18 cellular contexts compared by ENCODE assay signal in the genomic region with DNA sequence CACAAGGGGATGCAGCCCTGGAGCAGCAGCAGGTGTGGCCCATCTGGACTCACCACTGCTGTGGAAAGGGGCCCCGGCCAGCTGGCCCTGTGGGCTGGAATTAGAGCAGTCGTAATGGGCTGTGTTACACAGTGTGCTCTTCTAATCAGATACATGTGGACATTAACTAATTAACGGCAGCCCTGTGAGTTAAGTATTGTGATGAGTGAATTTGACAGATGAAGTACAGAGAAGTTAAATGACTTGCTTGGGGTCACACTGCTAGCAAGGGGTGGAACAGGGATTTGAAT. TPM values are rescaled to one million over a fixed set of nuclear protein-coding genes. Genes with fewer than 3 reads are reported as not detected.
A peak's percentile ranks its signal among the peaks of the same experiment; 100 is the strongest.
DNase-seq lines count a peak whose midpoint lies in the region; ATAC-seq, FAIRE-seq and TF ChIP-seq lines count a peak whose summit lies in the region.
"Had no signal": no experiment of that assay in that cellular context is flagged by ENCODE, and none has a peak within 500 bp of the region (broad histone marks: within the 10 kb centered on the region; RNA-seq: fewer than 3 reads in every experiment).

No MANE protein-coding gene starts in this region.

- H2BK20ac ChIP-seq in IMR-90 (ENCODE audit: low read depth, low read length) = no peak overlapping the region

- no peak overlapping the region for H3K27ac ChIP-seq in IMR-90 (ENCODE audit: insufficient read depth, low read length)
- no peak overlapping the region for H3K27ac ChIP-seq in gastroesophageal sphincter
- H3K27ac ChIP-seq: cardiac muscle cell, HL-60, Peyer's patch, uterus had no signal

- no peak overlapping the region for H2AFZ ChIP-seq in IMR-90 (replicated peaks; ENCODE audit: low read length, poor library complexity)

- H3K36me3 ChIP-seq in IMR-90 (ENCODE audit: control insufficient read depth, insufficient read depth, low read length) (no peaks in the 10 kb centered on the region), gastroesophageal sphincter (peaks cover 0 to 29% of the 10 kb centered on the region in 2 donors)
- H3K36me3 ChIP-seq: cardiac muscle cell, uterus had no signal

- ATAC-seq in IMR-90 (ENCODE audit: low read depth) (peak; percentile 36), gastroesophageal sphincter (peak; percentile 52), GM18498 (IDR thresholded peaks at IDR 0.05; ENCODE audit: unreplicated experiment) (no peak), HG03135 (IDR thresholded peaks at IDR 0.05; ENCODE audit: unreplicated experiment) (no peak)
- ATAC-seq: stimulated activated effector memory CD8-positive, alpha-beta T cell treated with anti-CD3 and anti-CD28 coated beads, Interleukin-12 subunit alpha, Interleukin-12 subunit beta, amount 100 ng/mL, for 72 hours had no signal

- H3K4me3 ChIP-seq in IMR-90 (ENCODE audit: insufficient read depth, low read depth, low read length) (no peak overlapping the region), gastroesophageal sphincter (no peak overlapping the region)
- H3K4me3 ChIP-seq: cardiac muscle cell, Peyer's patch, uterus had no signal

- H3K9me3 ChIP-seq in IMR-90 (ENCODE audit: control insufficient read depth, insufficient read depth, low read length) (no peaks in the 10 kb centered on the region), gastroesophageal sphincter (no peaks in the 10 kb centered on the region)
- H3K9me3 ChIP-seq: Peyer's patch, uterus had no signal

- H2BK5ac ChIP-seq in IMR-90 (ENCODE audit: low read depth, low read length, poor library complexity, severe bottlenecking) = no peak overlapping the region

- H4K8ac ChIP-seq in IMR-90 (ENCODE audit: low read depth in 2 of 2, low read length in 2 of 2) = no peak overlapping the region

- no peak overlapping the region for H3K4ac ChIP-seq in IMR-90 (ENCODE audit: low read depth, low read length)

- no peak overlapping the region for H3K4me2 ChIP-seq in IMR-90 (ENCODE audit: low read depth, low read length)

- H3K79me1 ChIP-seq in IMR-90 (ENCODE audit: low read depth in 1 of 2, low read length in 2 of 2) = no peaks in the 10 kb centered on the region

- peak; percentile 60 for FAIRE-seq in D721Med (lab: Jason Lieb, UNC)
- FAIRE-seq: endometrium, GM12891 had no signal

- H2BK15ac ChIP-seq in IMR-90 (ENCODE audit: low read depth, low read length) = no peak overlapping the region

- no peak overlapping the region for H3K18ac ChIP-seq in IMR-90 (ENCODE audit: low read depth, low read length)

- BruUV-seq in IMR-90 (replicated peaks; lab: Mats Ljungman, UMichigan) = no TSS peak

- CTCF ChIA-PET in IMR-90 (lab: Yijun Ruan, JAX) = interaction anchor here (4.8 kb wide), 1 partner anchor 232 kb away, joined by 19 read pairs; no protein-coding TSS in a partner anchor

- H4K91ac ChIP-seq in IMR-90 (ENCODE audit: insufficient read depth, low read depth, low read length) = no peak overlapping the region

- H3K4me1 ChIP-seq in IMR-90 (ENCODE audit: control insufficient read depth, insufficient read depth, low read length) (peaks cover 1% of the 10 kb centered on the region; the same call in 1 of the 2 replicates), gastroesophageal sphincter (peaks cover 0 to 27% (median 8%) of the 10 kb centered on the region in 3 donors)

- TF ChIP-seq CTCF in D721Med (IDR thresholded peaks at IDR 0.05; ENCODE audit: insufficient read depth, missing control alignments) (no peak), IMR-90 (conservative IDR thresholded peaks at IDR 0.05; ENCODE audit: low read depth, low read length) (no peak), gastroesophageal sphincter (IDR thresholded peaks at IDR 0.05) (no peak)

- DNase-seq in D721Med (ENCODE audit: insufficient read length, low spot score) = peak; percentile 53
- DNase-seq in IMR-90 = peak; percentile 16
- DNase-seq in retina = peak; percentile 77
- DNase-seq in ecto neural progenitor cell (ENCODE audit: low spot score) = no peak
- DNase-seq: NCI-H146, NCI-H510A, occipital lobe, Peyer's patch, T-helper 1 cell had no signal

- H2BK120ac ChIP-seq in IMR-90 (ENCODE audit: low read depth, low read length) = no peak overlapping the region

- dilution Hi-C loops in IMR-90 (cut with HindIII; ENCODE audit: low sequenced_read_pairs, unreplicated experiment) = no loop called here

- POLR2A ChIA-PET in IMR-90 (lab: Charles Lee; ENCODE audit: unreplicated experiment) = no interaction called here

- intact Hi-C loops in IMR-90 (cut with micrococcal nuclease) = no loop called here

- peaks cover 10% of the 10 kb centered on the region for H3K27me3 ChIP-seq in IMR-90 (ENCODE audit: control insufficient read depth, insufficient read depth, low read length)
- no peaks in the 10 kb centered on the region for H3K27me3 ChIP-seq in gastroesophageal sphincter
- H3K27me3 ChIP-seq: Peyer's patch, uterus had no signal

- H2AK5ac ChIP-seq in IMR-90 (ENCODE audit: low read depth, low read length) = no peak overlapping the region

- H3K9me1 ChIP-seq in IMR-90 (ENCODE audit: insufficient read depth, low read length) = no peaks in the 10 kb centered on the region

- TF ChIP-seq POLR2A in IMR-90 (IDR thresholded peaks at IDR 0.05; ENCODE audit: low read depth, low read length) (no peak), gastroesophageal sphincter (IDR thresholded peaks at IDR 0.05) (no peak)

- H4K5ac ChIP-seq in IMR-90 (ENCODE audit: low read depth, low read length) = no peak overlapping the region

- TF ChIP-seq EP300 in gastroesophageal sphincter (IDR thresholded peaks at IDR 0.05) = no peak

- in situ Hi-C loops in IMR-90 (cut with MboI; ENCODE audit: low sequenced_read_pairs) = no loop called here

- WGBS in IMR-90 (ENCODE audit: extremely low coverage in 2 of 2, insufficient read length in 1 of 2), 2 experiments = 37% methylated on average over 2 of the region's 3 CpGs; no CpG with 5 or more reads in 1 of the 2 experiments
- 68% methylated on average over 2 of the region's 3 CpGs; no CpG with 5 or more reads in 1 of the 2 donors for WGBS in gastroesophageal sphincter (ENCODE audit: low coverage in 1 of 2), 2 donors

- no peaks in the 10 kb centered on the region for H4K20me1 ChIP-seq in IMR-90 (ENCODE audit: insufficient read depth, low read length)

- no peak overlapping the region for H3K56ac ChIP-seq in IMR-90 (ENCODE audit: extremely low read depth, insufficient read depth, low read length)

- TF ChIP-seq RAD21 in IMR-90 (IDR thresholded peaks at IDR 0.05; ENCODE audit: low read length) = no peak

- no peak overlapping the region for H3K9ac ChIP-seq in IMR-90 (ENCODE audit: low read depth, low read length)

- H2AK9ac ChIP-seq in IMR-90 (replicated peaks; ENCODE audit: low read depth, low read length, poor library complexity) = no peak overlapping the region

- no peak overlapping the region for H3K14ac ChIP-seq in IMR-90 (replicated peaks; ENCODE audit: low read depth, low read length)

- no peak overlapping the region for H3K23ac ChIP-seq in IMR-90 (ENCODE audit: low read depth, low read length)

TF ChIP-seq in IMR-90, 13 proteins besides CTCF, POLR2A, EP300 and RAD21:
- TF ChIP-seq FOS (IDR thresholded peaks at IDR 0.05; ENCODE audit: low read depth, low read length) (no peak), RFX5 (IDR thresholded peaks at IDR 0.05; ENCODE audit: low read depth, low read length) (no peak), MAFK (IDR thresholded peaks at IDR 0.05; ENCODE audit: low read depth, low read length) (no peak), BHLHE40 (IDR thresholded peaks at IDR 0.05; ENCODE audit: low read depth, low read length) (no peak), RCOR1 (IDR thresholded peaks at IDR 0.05; ENCODE audit: insufficient replicate concordance, low read length) (no peak), MXI1 (IDR thresholded peaks at IDR 0.05; ENCODE audit: borderline replicate concordance, low read depth, low read length) (no peak), MAZ (IDR thresholded peaks at IDR 0.05; ENCODE audit: borderline replicate concordance, low read depth, low read length) (no peak), NFE2L2 (IDR thresholded peaks at IDR 0.05; ENCODE audit: low read depth, low read length) (no peak), SMC3 (IDR thresholded peaks at IDR 0.05; ENCODE audit: low read depth, low read length) (no peak), CHD1 (IDR thresholded peaks at IDR 0.05; ENCODE audit: low read depth, low read length) (no peak)
- TF ChIP-seq, protein P1, sequence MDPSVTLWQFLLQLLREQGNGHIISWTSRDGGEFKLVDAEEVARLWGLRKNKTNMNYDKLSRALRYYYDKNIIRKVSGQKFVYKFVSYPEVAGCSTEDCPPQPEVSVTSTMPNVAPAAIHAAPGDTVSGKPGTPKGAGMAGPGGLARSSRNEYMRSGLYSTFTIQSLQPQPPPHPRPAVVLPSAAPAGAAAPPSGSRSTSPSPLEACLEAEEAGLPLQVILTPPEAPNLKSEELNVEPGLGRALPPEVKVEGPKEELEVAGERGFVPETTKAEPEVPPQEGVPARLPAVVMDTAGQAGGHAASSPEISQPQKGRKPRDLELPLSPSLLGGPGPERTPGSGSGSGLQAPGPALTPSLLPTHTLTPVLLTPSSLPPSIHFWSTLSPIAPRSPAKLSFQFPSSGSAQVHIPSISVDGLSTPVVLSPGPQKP (IDR thresholded peaks at IDR 0.05; ENCODE audit: borderline replicate concordance, low read depth, low read length) = no peak
- TF ChIP-seq, protein P2, sequence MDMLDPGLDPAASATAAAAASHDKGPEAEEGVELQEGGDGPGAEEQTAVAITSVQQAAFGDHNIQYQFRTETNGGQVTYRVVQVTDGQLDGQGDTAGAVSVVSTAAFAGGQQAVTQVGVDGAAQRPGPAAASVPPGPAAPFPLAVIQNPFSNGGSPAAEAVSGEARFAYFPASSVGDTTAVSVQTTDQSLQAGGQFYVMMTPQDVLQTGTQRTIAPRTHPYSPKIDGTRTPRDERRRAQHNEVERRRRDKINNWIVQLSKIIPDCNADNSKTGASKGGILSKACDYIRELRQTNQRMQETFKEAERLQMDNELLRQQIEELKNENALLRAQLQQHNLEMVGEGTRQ (IDR thresholded peaks at IDR 0.05; ENCODE audit: low read depth, low read length) = no peak

RNA-seq across cellular contexts. Expression of a gene that starts 58.6 kb away (rescaled TPM):
- total RNA-seq in IMR-90 (2012; rRNA removed) (19.2 and 20.1 TPM in 2 replicates), gastroesophageal sphincter (10 to 100 TPM; 24.3 to 74.1 (median 37.9) TPM)
- polyA plus RNA-seq in IMR-90 (2012; rRNA removed) = 3.7 and 7.4 TPM in 2 replicates
- polyA plus RNA-seq in IMR-90 (2012; cell fraction: cytosol; rRNA removed) = 0.76 and 1.6 TPM in 2 replicates
- polyA plus RNA-seq in IMR-90 (2012; cell fraction: nucleus; rRNA removed; ENCODE audit: low replicate concordance) = 9.4 and 42.7 TPM in 2 replicates

Comparison
In these comparisons a context has a peak if more than half of its experiments do, and no peak if none do; other contexts are left out.
1. ATAC-seq: peak in IMR-90 (single experiment) and gastroesophageal sphincter (single experiment); none in GM18498 (single experiment) and HG03135 (single experiment).